Comparison of ENCODE assay signal across 15 cellular contexts in the genomic region with DNA sequence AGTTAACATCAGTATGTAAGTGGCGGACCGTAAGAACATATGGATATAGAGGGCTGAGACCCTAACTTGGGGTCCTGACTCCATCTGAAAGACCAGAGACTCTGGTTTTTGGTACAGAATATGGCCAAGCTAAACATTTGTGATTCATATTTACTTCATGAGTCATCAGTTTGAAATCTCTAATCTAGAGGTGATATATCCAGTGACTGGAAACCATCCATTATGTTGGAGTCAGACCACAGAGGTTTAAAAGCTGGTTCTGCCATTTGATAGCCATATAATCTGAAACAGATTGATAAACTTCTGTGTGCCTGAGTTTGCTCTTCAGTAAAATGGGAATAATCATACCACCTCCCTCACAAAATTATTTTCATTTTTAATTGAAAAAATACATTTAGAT.
DNase-seq lines count a peak whose midpoint lies in the region; ATAC-seq and FAIRE-seq lines count a peak whose summit lies in the region.
"Had no signal": no experiment of that assay in that cellular context is flagged by ENCODE, and none has a peak within 500 bp of the region (broad histone marks: within the 10 kb centered on the region; RNA-seq: fewer than 3 reads in every experiment).

No MANE protein-coding gene starts in this region.

- FAIRE-seq in RCC 7860 (lab: Jason Lieb, UNC) = no peak
- no peak for FAIRE-seq in frontal cortex (lab: Jason Lieb, UNC)
- FAIRE-seq: GM19239 had no signal

- DNase-seq in A172 (ENCODE audit: low spot score) (peak; percentile 15), RCC 7860 (ENCODE audit: low spot score) (peak; percentile 39), astrocyte of the hippocampus (ENCODE audit: low read depth, low spot score) (peak; percentile 9), kidney tubule cell (ENCODE audit: low spot score) (peak; percentile 53), frontal cortex (ENCODE audit: low spot score in 2 of 2) (no peak)
- no peak for DNase-seq in effector CD4-positive, alpha-beta T cell
- DNase-seq: 8988T; ACHN; CD4-positive, CD25-positive, alpha-beta regulatory T cell; DMS53; GF-D8; GOT3; H9 had no signal

- no peak for ATAC-seq in HG03521 (IDR thresholded peaks at IDR 0.05; ENCODE audit: unreplicated experiment)

Comparison
In these comparisons a context has a peak if more than half of its experiments do, and no peak if none do; other contexts are left out.
1. DNase-seq: peak in A172 (single experiment), RCC 7860 (single experiment), astrocyte of the hippocampus (single experiment) and kidney tubule cell (single experiment); none in effector CD4-positive, alpha-beta T cell (single experiment) and frontal cortex (0 of 2).